Comparison of ENCODE assay signal across 22 cellular contexts in genomic region chr11:92216789-92217188, GRCh38. TPM values are rescaled to one million over a fixed set of nuclear protein-coding genes. Genes with fewer than 3 reads are reported as not detected.
"Had no signal": no experiment of that assay in that cellular context is flagged by ENCODE, and none has a peak within 500 bp of the region (broad histone marks: within the 10 kb centered on the region; RNA-seq: fewer than 3 reads in every experiment).

No MANE protein-coding gene starts in this region.

- H3K9me3 ChIP-seq: colonic mucosa, esophagus muscularis mucosa, transverse colon, uterus had no signal

- H3K27me3 Mint-ChIP-seq: central memory CD8-positive, alpha-beta T cell had no signal

- H3K36me3 ChIP-seq: brain microvascular endothelial cell, colonic mucosa, esophagus muscularis mucosa, transverse colon, uterus had no signal

- DNase-seq: activated CD4-positive, alpha-beta T cell treated with anti-CD3 and anti-CD28 coated beads for 48 hours; activated CD4-positive, CD25-positive, alpha-beta regulatory T cell; activated CD8-positive, alpha-beta memory T cell treated with anti-CD3 and anti-CD28 coated beads, Interleukin-2, amount 50 U/mL, for 4 hours; activated CD8-positive, alpha-beta T cell treated with anti-CD3 and anti-CD28 coated beads, Interleukin-2, amount 10 ng/mL, durations not matched to agents 7 days and 5 days; activated effector memory CD4-positive, alpha-beta T cell treated with anti-CD3 and anti-CD28 coated beads, Interleukin-2, amount 50 U/mL, for 16 hours; activated naive CD4-positive, alpha-beta T cell treated with anti-CD3 and anti-CD28 coated beads, Interleukin-2, amount 50 U/mL, for 16 hours; activated T-cell treated with anti-CD3 and anti-CD28 coated beads, Interleukin-2, amount 50 U/mL, for 4 hours; aorta; brain microvascular endothelial cell; colonic mucosa; left ventricle myocardium superior; naive B cell; retina; stimulated activated CD4-positive, alpha-beta T cell treated with anti-CD3 and anti-CD28 coated beads, Interleukin-12 subunit alpha, Interleukin-12 subunit beta, amount 100 ng/mL, for 4 hours; stimulated activated CD4-positive, alpha-beta T cell treated with anti-CD3 and anti-CD28 coated beads, Interleukin-1b, Interleukin-23, amount 100 ng/mL, for 48 hours; stimulated activated naive CD8-positive, alpha-beta T cell treated with anti-CD3 and anti-CD28 coated beads, Interleukin-15, Interleukin-2, amounts not matched to agents 100 U/mL and 50 U/mL, for 24 hours; substantia nigra; transverse colon; uterus had no signal

- H3K4me1 ChIP-seq: colonic mucosa, transverse colon, uterus had no signal

- H3K4me3 Mint-ChIP-seq: activated CD8-positive, alpha-beta T cell treated with anti-CD3 and anti-CD28 coated beads, Interleukin-2, amount 10 ng/mL, durations not matched to agents 7 days and 5 days; activated T-cell treated with anti-CD3 and anti-CD28 coated beads, Interleukin-2, amount 50 U/mL, for 4 hours; central memory CD8-positive, alpha-beta T cell; naive B cell; neural crest cell had no signal

- H3K4me1 Mint-ChIP-seq: central memory CD8-positive, alpha-beta T cell; naive B cell; neural crest cell had no signal

- H3K27me3 ChIP-seq: brain microvascular endothelial cell, colonic mucosa had no signal

- H3K27ac Mint-ChIP-seq: activated CD8-positive, alpha-beta T cell treated with anti-CD3 and anti-CD28 coated beads, Interleukin-2, amount 10 ng/mL, durations not matched to agents 7 days and 5 days had no signal

- H3K4me3 ChIP-seq: colonic mucosa, esophagus muscularis mucosa, transverse colon, uterus had no signal

- ATAC-seq: activated CD8-positive, alpha-beta T cell treated with anti-CD3 and anti-CD28 coated beads, Interleukin-2, amount 10 ng/mL, durations not matched to agents 7 days and 5 days; activated T-cell treated with anti-CD3 and anti-CD28 coated beads, Interleukin-2, amount 50 U/mL, for 4 hours; left ventricle myocardium superior; stimulated activated naive CD8-positive, alpha-beta T cell treated with anti-CD3 and anti-CD28 coated beads, Interleukin-15, Interleukin-2, amounts not matched to agents 100 U/mL and 50 U/mL, for 24 hours had no signal

- H3K27ac ChIP-seq: brain microvascular endothelial cell, colonic mucosa, esophagus muscularis mucosa, transverse colon, uterus had no signal

RNA-seq across cellular contexts. Expression of gene FAT3, which starts 7.8 kb away (rescaled TPM):
- total RNA-seq: activated CD8-positive, alpha-beta T cell treated with anti-CD3 and anti-CD28 coated beads, Interleukin-2, amount 10 ng/mL, durations not matched to agents 7 days and 5 days had no signal
